Comparison of ENCODE assay signal across 1 cellular context in genomic region chr12:100716658-100716948, GRCh38.
TF ChIP-seq lines count a peak whose summit lies in the region.

No MANE protein-coding gene starts in this region.

TF ChIP-seq in endothelial cell of umbilical vein, 7 proteins besides CTCF, POLR2A, EP300 and RAD21:
- TF ChIP-seq EZH2 (IDR thresholded peaks at IDR 0.05; ENCODE audit: borderline replicate concordance, low read depth, low read length, severe bottlenecking) (no peak), GATA2 (IDR thresholded peaks at IDR 0.05; ENCODE audit: insufficient read depth, insufficient read length, low read depth, low read length) (no peak), MYC (IDR thresholded peaks at IDR 0.05; ENCODE audit: low read depth, low read length) (no peak), POLR2AphosphoS5 (IDR thresholded peaks at IDR 0.05; ENCODE audit: insufficient read depth, low read depth, low read length) (no peak), JUN (IDR thresholded peaks at IDR 0.05; ENCODE audit: borderline replicate concordance, insufficient read depth, insufficient read length, low read depth) (no peak), FOS (IDR thresholded peaks at IDR 0.05; ENCODE audit: borderline replicate concordance, insufficient read depth, low read length) (no peak), MAX (IDR thresholded peaks at IDR 0.05; ENCODE audit: insufficient read depth, insufficient read length) (no peak)
